Comparison of ENCODE assay signal across 8 cellular contexts in the genomic region with DNA sequence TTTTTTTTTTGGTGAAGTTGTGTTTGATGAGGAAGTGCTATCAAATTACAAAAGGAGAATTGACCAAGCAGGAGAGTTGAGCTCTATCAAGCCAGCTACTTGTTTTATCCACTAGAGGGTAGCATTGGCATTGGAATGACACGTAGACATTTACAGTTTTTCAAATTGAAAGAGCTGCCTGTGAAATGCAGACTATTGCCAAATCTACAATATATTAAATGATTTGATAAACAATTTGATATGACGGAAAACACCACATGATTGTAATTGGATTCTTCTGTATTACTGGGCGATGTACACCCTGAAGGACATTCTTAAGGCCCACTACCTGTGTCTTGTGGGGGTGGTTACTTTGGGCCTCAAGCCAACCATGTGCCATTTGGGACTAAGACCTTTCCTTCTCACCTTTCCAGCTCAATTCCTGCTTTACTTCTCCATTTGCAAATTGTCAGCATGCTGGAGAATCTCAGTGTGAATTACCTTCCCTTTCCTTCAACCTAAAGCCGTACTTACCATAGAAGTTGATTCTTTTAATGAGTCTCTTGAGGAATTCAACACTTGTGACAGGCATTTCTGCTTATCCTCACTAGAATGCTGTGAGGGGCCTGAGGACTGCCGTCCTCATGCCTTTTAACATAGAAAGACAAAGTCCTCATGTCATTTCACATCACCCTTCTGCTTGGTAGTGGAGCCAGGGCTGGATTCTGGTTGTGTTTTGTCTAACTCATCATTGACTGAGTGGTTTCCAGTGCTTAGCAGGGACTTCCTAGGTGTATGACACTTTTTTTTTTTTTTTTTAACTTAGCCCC.
DNase-seq lines count a peak whose midpoint lies in the region; ATAC-seq and TF ChIP-seq lines count a peak whose summit lies in the region.

No MANE protein-coding gene starts in this region.

- H3K27ac ChIP-seq in AG04450 (ENCODE audit: low read depth, low read length): peak overlapping the region; percentile 22
- H3K27ac ChIP-seq in osteoblast (ENCODE audit: low read depth, low read length): peak overlapping the region; percentile 61

- no peak overlapping the region for H3K27ac Mint-ChIP-seq in T-helper 17 cell

- H3K27me3 ChIP-seq in AG04450 (ENCODE audit: control insufficient read depth, insufficient read depth, low read length) (no peaks in the 10 kb centered on the region), osteoblast (ENCODE audit: insufficient read depth, low read length) (no peaks in the 10 kb centered on the region)

- DNase-seq in AG04450 (ENCODE audit: low read depth, low spot score) (peak; percentile 63), NCI-H146 (lab: John Stamatoyannopoulos, UW) (peak; percentile 77), fibroblast of the aortic adventitia (ENCODE audit: low read depth) (peak; percentile 91), osteoblast (ENCODE audit: insufficient read length, low spot score, missing footprints) (peak; percentile 38), T-helper 17 cell (no peak)

- peak; percentile 83 for ATAC-seq in HG02798 (IDR thresholded peaks at IDR 0.05; ENCODE audit: poor library complexity, unreplicated experiment)
- peak; percentile 93 for ATAC-seq in SK-N-SH treated with all-trans-retinoic acid at 6 μM for 48 hours
- no peak for ATAC-seq in T-helper 17 cell

- TF ChIP-seq CTCF in AG04450 (IDR thresholded peaks at IDR 0.05; ENCODE audit: low read depth, low read length): peak; percentile 73
- TF ChIP-seq CTCF in GM12875 (IDR thresholded peaks at IDR 0.05; ENCODE audit: borderline replicate concordance, insufficient read depth, low read depth, low read length): peak; percentile 57
- peak; percentile 72 for TF ChIP-seq CTCF in fibroblast of the aortic adventitia (IDR thresholded peaks at IDR 0.05; ENCODE audit: insufficient read depth, low read length)
- peak; percentile 80 for TF ChIP-seq CTCF in osteoblast (IDR thresholded peaks at IDR 0.05; ENCODE audit: extremely low read depth, low read depth, low read length)

- H3K79me2 ChIP-seq in osteoblast (ENCODE audit: insufficient read depth, low read length): no peaks in the 10 kb centered on the region

- peak overlapping the region; percentile 49 for H2AFZ ChIP-seq in osteoblast (ENCODE audit: low read length)

- peaks cover 46% of the 10 kb centered on the region for H3K27me3 Mint-ChIP-seq in T-helper 17 cell

- CTCF ChIA-PET in AG04450 (lab: Charles Lee): interaction anchor here (0.5 to 2.6 kb wide), 42 partner anchors 9 to 1785 kb away, joined by 3 to 32 read pairs (median 4); no protein-coding TSS in a partner anchor

- peaks cover 6% of the 10 kb centered on the region for H3K4me1 ChIP-seq in osteoblast (ENCODE audit: insufficient read depth, low read length)

- no peak overlapping the region for H3K4me3 Mint-ChIP-seq in T-helper 17 cell

- H3K4me2 ChIP-seq in osteoblast (ENCODE audit: insufficient read depth, low read length): peak overlapping the region; percentile 3

- no peaks in the 10 kb centered on the region for H3K36me3 ChIP-seq in osteoblast (ENCODE audit: insufficient read depth, low read length)

- H3K4me3 ChIP-seq in AG04450 (ENCODE audit: low read depth, low read length) (no peak overlapping the region), GM12875 (ENCODE audit: low read depth, low read length) (no peak overlapping the region), fibroblast of the aortic adventitia (ENCODE audit: low read depth, low read length) (no peak overlapping the region), osteoblast (ENCODE audit: insufficient read depth, low read length) (no peak overlapping the region)

- H3K4me1 Mint-ChIP-seq in T-helper 17 cell: no peaks in the 10 kb centered on the region

- H3K36me3 Mint-ChIP-seq in T-helper 17 cell (ENCODE audit: low read depth): peaks cover 3% of the 10 kb centered on the region

- POLR2A ChIA-PET in AG04450 (lab: Yijun Ruan, JAX): interaction anchor here (0.7 to 1.0 kb wide), 10 partner anchors 62 to 714 kb away, joined by 3 to 6 read pairs (median 4); no protein-coding TSS in a partner anchor

- no peaks in the 10 kb centered on the region for H4K20me1 ChIP-seq in osteoblast (ENCODE audit: insufficient read depth, low read length)

- H3K9me3 ChIP-seq in AG04450 (ENCODE audit: control insufficient read depth, insufficient read depth, low read length): no peaks in the 10 kb centered on the region
- no peaks in the 10 kb centered on the region for H3K9me3 ChIP-seq in osteoblast (ENCODE audit: low read depth, low read length)
- H3K9me3 ChIP-seq in T-helper 17 cell (ENCODE audit: control insufficient read depth, low read length, poor library complexity, severe bottlenecking): no peaks in the 10 kb centered on the region

TF ChIP-seq in SK-N-SH treated with all-trans-retinoic acid at 6 μM for 48 hours, 23 proteins besides CTCF, POLR2A, EP300 and RAD21 (continues in another document):
- TF ChIP-seq TCF4 (CRISPR knock-in tag; IDR thresholded peaks at IDR 0.05; ENCODE audit: borderline replicate concordance): no peak
- TF ChIP-seq CSRNP3 (CRISPR knock-in tag; IDR thresholded peaks at IDR 0.05): peak; percentile 38; the same call in 1 of the 2 replicates
- TF ChIP-seq PPARA (CRISPR knock-in tag; IDR thresholded peaks at IDR 0.05; ENCODE audit: borderline replicate concordance): no peak
- TF ChIP-seq ZFP3 (CRISPR knock-in tag; IDR thresholded peaks at IDR 0.05): 0 out of 2 replicates have a peak, but pooled peaks have one; percentile 25
- no peak for TF ChIP-seq ZNF70 (CRISPR knock-in tag; IDR thresholded peaks at IDR 0.05)
- peak; percentile 22; the same call in 1 of the 2 replicates for TF ChIP-seq ISL1 (CRISPR knock-in tag; IDR thresholded peaks at IDR 0.05)
- TF ChIP-seq PATZ1 (CRISPR knock-in tag; IDR thresholded peaks at IDR 0.05; ENCODE audit: borderline replicate concordance): no peak
- TF ChIP-seq, protein P1, sequence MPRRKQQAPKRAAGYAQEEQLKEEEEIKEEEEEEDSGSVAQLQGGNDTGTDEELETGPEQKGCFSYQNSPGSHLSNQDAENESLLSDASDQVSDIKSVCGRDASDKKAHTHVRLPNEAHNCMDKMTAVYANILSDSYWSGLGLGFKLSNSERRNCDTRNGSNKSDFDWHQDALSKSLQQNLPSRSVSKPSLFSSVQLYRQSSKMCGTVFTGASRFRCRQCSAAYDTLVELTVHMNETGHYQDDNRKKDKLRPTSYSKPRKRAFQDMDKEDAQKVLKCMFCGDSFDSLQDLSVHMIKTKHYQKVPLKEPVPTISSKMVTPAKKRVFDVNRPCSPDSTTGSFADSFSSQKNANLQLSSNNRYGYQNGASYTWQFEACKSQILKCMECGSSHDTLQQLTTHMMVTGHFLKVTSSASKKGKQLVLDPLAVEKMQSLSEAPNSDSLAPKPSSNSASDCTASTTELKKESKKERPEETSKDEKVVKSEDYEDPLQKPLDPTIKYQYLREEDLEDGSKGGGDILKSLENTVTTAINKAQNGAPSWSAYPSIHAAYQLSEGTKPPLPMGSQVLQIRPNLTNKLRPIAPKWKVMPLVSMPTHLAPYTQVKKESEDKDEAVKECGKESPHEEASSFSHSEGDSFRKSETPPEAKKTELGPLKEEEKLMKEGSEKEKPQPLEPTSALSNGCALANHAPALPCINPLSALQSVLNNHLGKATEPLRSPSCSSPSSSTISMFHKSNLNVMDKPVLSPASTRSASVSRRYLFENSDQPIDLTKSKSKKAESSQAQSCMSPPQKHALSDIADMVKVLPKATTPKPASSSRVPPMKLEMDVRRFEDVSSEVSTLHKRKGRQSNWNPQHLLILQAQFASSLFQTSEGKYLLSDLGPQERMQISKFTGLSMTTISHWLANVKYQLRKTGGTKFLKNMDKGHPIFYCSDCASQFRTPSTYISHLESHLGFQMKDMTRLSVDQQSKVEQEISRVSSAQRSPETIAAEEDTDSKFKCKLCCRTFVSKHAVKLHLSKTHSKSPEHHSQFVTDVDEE (CRISPR knock-in tag; IDR thresholded peaks at IDR 0.05): peak; percentile 19; the same call in 1 of the 2 replicates
- no peak for TF ChIP-seq ZC3H10 (CRISPR knock-in tag; IDR thresholded peaks at IDR 0.05)
- 0 out of 2 replicates have a peak, but pooled peaks have one; percentile 68 for TF ChIP-seq CSDC2 (CRISPR knock-in tag; IDR thresholded peaks at IDR 0.05)
- TF ChIP-seq OSR1 (CRISPR knock-in tag; IDR thresholded peaks at IDR 0.05): no peak
- TF ChIP-seq ZNF565 (CRISPR knock-in tag; conservative IDR thresholded peaks at IDR 0.05; ENCODE audit: low read depth): no peak

Comparison
In these comparisons a context has a peak if more than half of its experiments do, and no peak if none do; other contexts are left out.
1. DNase-seq: peak in AG04450 (single experiment), NCI-H146 (single experiment), fibroblast of the aortic adventitia (single experiment) and osteoblast (single experiment); none in T-helper 17 cell (0 of 3).
2. Peak in every context shown above with its lines, with median percentiles within 50 percentile points of each other: CTCF ChIP-seq.